In genomic region chr1:31120783-31121180, GRCh38 we compare ENCODE assay signal across 22 cellular contexts. TPM values are rescaled to one million over a fixed set of nuclear protein-coding genes. Genes with fewer than 3 reads are reported as not detected.
DNase-seq lines count a peak whose midpoint lies in the region; ATAC-seq, FAIRE-seq and TF ChIP-seq lines count a peak whose summit lies in the region.
"Had no signal": no experiment of that assay in that cellular context is flagged by ENCODE, and none has a peak within 500 bp of the region (broad histone marks: within the 10 kb centered on the region; RNA-seq: fewer than 3 reads in every experiment).

No MANE protein-coding gene starts in this region.

- no peak for TF ChIP-seq EP300 in H1 (IDR thresholded peaks at IDR 0.05; ENCODE audit: borderline replicate concordance in 1 of 2, low read depth in 2 of 2, low read length in 2 of 2)

- no peaks in the 10 kb centered on the region for H4K20me1 ChIP-seq in H1 (replicated peaks in 1 of 2; ENCODE audit: control insufficient read depth in 1 of 2, insufficient read depth in 2 of 2, low read length in 2 of 2)

- POLR2A ChIA-PET in H1 (lab: Charles Lee; ENCODE audit: partially characterized antibody): interaction anchor here (1.3 to 1.8 kb wide), 4 partner anchors 10 to 55 kb away, joined by 3 to 4 read pairs (median 4); no protein-coding TSS in a partner anchor

- CTCF ChIA-PET in H1 (lab: Charles Lee; ENCODE audit: partially characterized antibody): interaction anchor here (0.9 to 2.6 kb wide), 4 partner anchors 42 to 210 kb away, joined by 3 to 8 read pairs (median 3); no protein-coding TSS in a partner anchor

- TF ChIP-seq CTCF in cardiac muscle cell (IDR thresholded peaks at IDR 0.05; ENCODE audit: low read depth, low read length) (no peak), H1 (IDR thresholded peaks at IDR 0.05; ENCODE audit: control extremely low read depth in 1 of 3, insufficient read depth in 1 of 3, low read depth in 1 of 3, low read length in 3 of 3) (no peak), vagina (IDR thresholded peaks at IDR 0.05) (no peak), GM20000 (IDR thresholded peaks at IDR 0.05; ENCODE audit: extremely low read depth, missing control alignments) (no peak)

- no peak overlapping the region for H4K91ac ChIP-seq in H1 (replicated peaks; ENCODE audit: insufficient read length, low read length)

- no peak overlapping the region for H2BK120ac ChIP-seq in H1 (replicated peaks; ENCODE audit: low read depth, low read length)

- peak overlapping the region; percentile 90 for H2BK15ac ChIP-seq in H1 (ENCODE audit: low read length)

- no peak overlapping the region for H3K4me3 ChIP-seq in cardiac muscle cell
- H3K4me3 ChIP-seq in H1 (ENCODE audit: extremely low read depth in 1 of 4, insufficient read depth in 2 of 4, low read depth in 3 of 4, low read length in 4 of 4): no peak overlapping the region
- H3K4me3 ChIP-seq in vagina: no peak overlapping the region
- H3K4me3 ChIP-seq: PC-9 had no signal

- no peak overlapping the region for H2AFZ ChIP-seq in H1 (ENCODE audit: low read length)
- H2AFZ ChIP-seq: PC-9 had no signal

- H3K9me3 ChIP-seq in cardiac muscle cell (ENCODE audit: low read depth) (no peaks in the 10 kb centered on the region), H1 (ENCODE audit: insufficient read depth in 2 of 2, low read depth in 1 of 2, low read length in 1 of 2) (no peaks in the 10 kb centered on the region), vagina (no peaks in the 10 kb centered on the region)

- intact Hi-C loops in cardiac septum (cut with DNase I): no loop called here
- intact Hi-C loops in left ventricle myocardium superior (cut with micrococcal nuclease): no loop called here
- intact Hi-C loops in vagina (cut with DNase I): no loop called here

- no peak overlapping the region for H2BK12ac ChIP-seq in H1 (ENCODE audit: low read depth, low read length)

- no peaks in the 10 kb centered on the region for H3K79me2 ChIP-seq in H1 (ENCODE audit: control insufficient read depth in 1 of 2, insufficient read depth in 2 of 2, low read length in 2 of 2)

- DNase-seq in cardiac muscle cell (ENCODE audit: low read depth in 1 of 2, low spot score in 1 of 2): no peak
- no peak for DNase-seq in cardiac septum (ENCODE audit: low spot score)
- DNase-seq in H1 (ENCODE audit: low read depth in 1 of 2, low spot score in 2 of 2): no peak
- no peak for DNase-seq in left ventricle myocardium superior
- DNase-seq in vagina (ENCODE audit: extremely low spot score in 2 of 2): no peak
- no peak for DNase-seq in activated T-cell treated with anti-CD3 and anti-CD28 coated beads for 4 hours
- DNase-seq in NCI-H2171 (lab: John Stamatoyannopoulos, UW): no peak
- no peak for DNase-seq in GM20000 (ENCODE audit: low spot score)
- DNase-seq: CD4-positive, alpha-beta T cell; GOT3; HCEC 1CT; MM.1S; NCI-H1417; NCI-H1694; NCI-H2029 treated with DMSO at 0.1 percent for 48 hours; NCI-H2227 treated with DMSO at 0.1 percent for 48 hours; NCI-H526 treated with DMSO at 0.1 percent for 48 hours; PC-9; SHP77 treated with DMSO at 0.1 percent for 48 hours had no signal

- no peak overlapping the region for H2AK5ac ChIP-seq in H1 (ENCODE audit: low read depth, low read length)

- H3K4ac ChIP-seq in H1 (replicated peaks; ENCODE audit: insufficient read length, low read depth, low read length): no peak overlapping the region

- no peak overlapping the region for H2BK5ac ChIP-seq in H1 (ENCODE audit: low read depth, low read length)

- H3K79me1 ChIP-seq in H1 (ENCODE audit: low read depth, low read length): no peaks in the 10 kb centered on the region

- peak overlapping the region; percentile 85 for H3K27ac ChIP-seq in cardiac muscle cell
- no peak overlapping the region for H3K27ac ChIP-seq in H1 (ENCODE audit: low read depth, low read length)
- peak overlapping the region; percentile 46 for H3K27ac ChIP-seq in vagina
- H3K27ac ChIP-seq: KMS-11, PC-9 had no signal

- H3K27me3 ChIP-seq in cardiac muscle cell (no peaks in the 10 kb centered on the region), H1 (replicated peaks in 1 of 4; ENCODE audit: control insufficient read depth in 3 of 4, extremely low read depth in 1 of 4, insufficient read depth in 3 of 4, low read length in 3 of 4) (no peaks in the 10 kb centered on the region), vagina (no peaks in the 10 kb centered on the region)

- no peak for TF ChIP-seq RAD21 in H1 (IDR thresholded peaks at IDR 0.05 in 1 of 2, conservative IDR thresholded peaks at IDR 0.05 in 1 of 2; ENCODE audit: low read depth in 2 of 2, low read length in 2 of 2)

- H2BK20ac ChIP-seq in H1 (ENCODE audit: low read length): no peak overlapping the region

- ATAC-seq in left ventricle myocardium superior: peak; percentile 88

- H4K8ac ChIP-seq in H1 (ENCODE audit: extremely low read depth, insufficient read depth, low read length): no peak overlapping the region

- no peaks in the 10 kb centered on the region; the same call in 1 of the 2 replicates for H3K23me2 ChIP-seq in H1 (ENCODE audit: low read depth, low read length)

- H3K23ac ChIP-seq in H1 (ENCODE audit: insufficient read length): no peak overlapping the region

- H3K4me1 ChIP-seq in cardiac muscle cell (ENCODE audit: low read depth) (peaks cover 17% of the 10 kb centered on the region), H1 (replicated peaks in 1 of 4; ENCODE audit: control insufficient read depth in 3 of 4, insufficient read depth in 4 of 4, low read length in 3 of 4) (peaks cover 0 to 9% (median 3%) of the 10 kb centered on the region in 4 experiments; a peak in 4 of 7 replicates), vagina (peaks cover 6% of the 10 kb centered on the region)

- no peak overlapping the region for H3K4me2 ChIP-seq in H1 (ENCODE audit: insufficient read depth in 1 of 2, low read depth in 2 of 2, low read length in 2 of 2)
- H3K4me2 ChIP-seq: KMS-11, PC-9 had no signal

- H3K14ac ChIP-seq in H1 (ENCODE audit: insufficient read length): no peak overlapping the region

- WGBS in H1 (ENCODE audit: extremely low coverage in 1 of 2, insufficient coverage in 1 of 2, insufficient read length in 1 of 2, insufficient replicate concordance in 2 of 2, low coverage in 1 of 2, low lambda C conversion rate in 2 of 2, missing lambda C conversion rate in 1 of 2), 2 experiments: 100% methylated on average over 3 of the region's 3 CpGs; no CpG with 5 or more reads in 1 of the 2 experiments

- H3K36me3 ChIP-seq in cardiac muscle cell: no peaks in the 10 kb centered on the region
- no peaks in the 10 kb centered on the region for H3K36me3 ChIP-seq in H1 (ENCODE audit: control insufficient read depth in 2 of 4, insufficient read depth in 4 of 4, low read length in 3 of 4)
- H3K36me3 ChIP-seq in vagina: no peaks in the 10 kb centered on the region

- TF ChIP-seq POLR2A in H1 (IDR thresholded peaks at IDR 0.05; ENCODE audit: control extremely low read depth in 1 of 2, low read depth in 2 of 2, low read length in 2 of 2) (no peak), vagina (IDR thresholded peaks at IDR 0.05) (no peak)

- no peak overlapping the region for H3K9ac ChIP-seq in H1 (replicated peaks in 1 of 4; ENCODE audit: extremely low read depth in 1 of 4, low read depth in 3 of 4, low read length in 3 of 4)
- H3K9ac ChIP-seq: KMS-11 had no signal

- no peak overlapping the region for H4K5ac ChIP-seq in H1 (ENCODE audit: insufficient read length, low read depth, low read length)

- no peak for FAIRE-seq in H1 (lab: Jason Lieb, UNC)
- FAIRE-seq: D721Med, GM19239 had no signal

- no peak overlapping the region for H3K56ac ChIP-seq in H1 (replicated peaks; ENCODE audit: insufficient read length, low read depth, low read length)

- H3K18ac ChIP-seq in H1 (ENCODE audit: extremely low read depth, low read length): no peak overlapping the region

TF ChIP-seq in H1, 55 proteins besides CTCF, POLR2A, EP300 and RAD21:
- no peak for TF ChIP-seq RNF2 (IDR thresholded peaks at IDR 0.05; ENCODE audit: borderline replicate concordance, low read depth, low read length, missing control alignments, poor library complexity, severe bottlenecking)
- TF ChIP-seq BRCA1 (IDR thresholded peaks at IDR 0.05; ENCODE audit: low read depth, low read length): no peak
- no peak for TF ChIP-seq CREB1 (IDR thresholded peaks at IDR 0.05)
- no peak for TF ChIP-seq ASH2L (IDR thresholded peaks at IDR 0.05; ENCODE audit: low read length)
- TF ChIP-seq ATF2 (IDR thresholded peaks at IDR 0.05; ENCODE audit: low read length): no peak

RNA-seq across cellular contexts. Expression of gene PUM1, which starts 55.3 kb away (rescaled TPM):
- total RNA-seq in cardiac muscle cell (99.6 and 130 TPM in 2 replicates), cardiac septum (83.7 TPM), left ventricle myocardium superior (75.0 TPM), vagina (88.6 TPM)
- polyA plus RNA-seq in cardiac muscle cell (81.1 and 134 TPM in 2 replicates), H1 (2011; rRNA removed) (122 and 143 TPM in 2 replicates)
- 169 and 177 TPM in 2 replicates for total RNA-seq in H1 (2021; fragmentation: NEBNext Ultra II Directional; extraction: Animal tissue kit (Norgen Biotek cat#: 25700))
- polyA plus RNA-seq in H1 (2011; cell fraction: cytosol; rRNA removed): 114 TPM
- polyA plus RNA-seq in H1 (2011; cell fraction: nucleus; rRNA removed): 198 TPM
- 83.0 to 113 TPM (median 95.2 TPM) in 4 replicates for polyA plus RNA-seq in H1 (2012, experiment 1 of 2)
- 8.8 TPM for polyA plus RNA-seq in H1 (2012, experiment 2 of 2)
- 56.3 TPM for polyA plus RNA-seq in H1 (2013, experiment 1 of 2)
- polyA plus RNA-seq in H1 (2013, experiment 2 of 2): 55.8 TPM
- polyA minus RNA-seq in H1 (2011; rRNA and poly(A)+ RNA removed): 621 and 639 TPM in 2 replicates
- 162 TPM for polyA minus RNA-seq in H1 (2011; cell fraction: cytosol; rRNA and poly(A)+ RNA removed)
- polyA minus RNA-seq in H1 (2011; cell fraction: nucleus; rRNA and poly(A)+ RNA removed): 259 TPM
